Comparison of ENCODE assay signal across 1 cellular context in genomic region chr1:112817555-112818373, GRCh38.
TF ChIP-seq lines count a peak whose summit lies in the region.

No MANE protein-coding gene starts in this region.

TF ChIP-seq in K562, 482 proteins besides CTCF, POLR2A, EP300 and RAD21 (continued from another document and continues in another):
- TF ChIP-seq ZNF639 (CRISPR knock-in tag; conservative IDR thresholded peaks at IDR 0.05 in 1 of 2, IDR thresholded peaks at IDR 0.05 in 1 of 2), result peak in 1 of 2 experiments; percentile 45; a peak in 1 of 4 replicates
- peak; percentile 98 for TF ChIP-seq ZNF592 (IDR thresholded peaks at IDR 0.05)
- TF ChIP-seq HDAC8 (tag; IDR thresholded peaks at IDR 0.05), result 0 out of 2 replicates have a peak, but pooled peaks have one; percentile 36
- TF ChIP-seq, protein P1, sequence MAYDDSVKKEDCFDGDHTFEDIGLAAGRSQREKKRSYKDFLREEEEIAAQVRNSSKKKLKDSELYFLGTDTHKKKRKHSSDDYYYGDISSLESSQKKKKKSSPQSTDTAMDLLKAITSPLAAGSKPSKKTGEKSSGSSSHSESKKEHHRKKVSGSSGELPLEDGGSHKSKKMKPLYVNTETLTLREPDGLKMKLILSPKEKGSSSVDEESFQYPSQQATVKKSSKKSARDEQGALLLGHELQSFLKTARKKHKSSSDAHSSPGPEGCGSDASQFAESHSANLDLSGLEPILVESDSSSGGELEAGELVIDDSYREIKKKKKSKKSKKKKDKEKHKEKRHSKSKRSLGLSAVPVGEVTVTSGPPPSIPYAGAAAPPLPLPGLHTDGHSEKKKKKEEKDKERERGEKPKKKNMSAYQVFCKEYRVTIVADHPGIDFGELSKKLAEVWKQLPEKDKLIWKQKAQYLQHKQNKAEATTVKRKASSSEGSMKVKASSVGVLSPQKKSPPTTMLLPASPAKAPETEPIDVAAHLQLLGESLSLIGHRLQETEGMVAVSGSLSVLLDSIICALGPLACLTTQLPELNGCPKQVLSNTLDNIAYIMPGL (CRISPR knock-in tag; IDR thresholded peaks at IDR 0.05), result no peak
- TF ChIP-seq NR2C1 (IDR thresholded peaks at IDR 0.05), result no peak
- peak; percentile 75 for TF ChIP-seq NR2C1 (tag; IDR thresholded peaks at IDR 0.05)
- TF ChIP-seq MAFK (IDR thresholded peaks at IDR 0.05; ENCODE audit: low read length), result no peak
- TF ChIP-seq ZNF436 (CRISPR knock-in tag; IDR thresholded peaks at IDR 0.05), result no peak
- TF ChIP-seq TCF15 (CRISPR knock-in tag; IDR thresholded peaks at IDR 0.05), result peak; percentile 60; the same call in 1 of the 2 replicates
- no peak for TF ChIP-seq HEY1 (CRISPR knock-in tag; IDR thresholded peaks at IDR 0.05; ENCODE audit: borderline replicate concordance)
- TF ChIP-seq MEF2D (tag; conservative IDR thresholded peaks at IDR 0.05; ENCODE audit: low read depth), result peak; percentile 74; the same call in 1 of the 2 replicates
- peak; percentile 91; the same call in 1 of the 2 replicates for TF ChIP-seq KLF6 (CRISPR knock-in tag; IDR thresholded peaks at IDR 0.05; ENCODE audit: borderline replicate concordance)
- TF ChIP-seq, protein P2, sequence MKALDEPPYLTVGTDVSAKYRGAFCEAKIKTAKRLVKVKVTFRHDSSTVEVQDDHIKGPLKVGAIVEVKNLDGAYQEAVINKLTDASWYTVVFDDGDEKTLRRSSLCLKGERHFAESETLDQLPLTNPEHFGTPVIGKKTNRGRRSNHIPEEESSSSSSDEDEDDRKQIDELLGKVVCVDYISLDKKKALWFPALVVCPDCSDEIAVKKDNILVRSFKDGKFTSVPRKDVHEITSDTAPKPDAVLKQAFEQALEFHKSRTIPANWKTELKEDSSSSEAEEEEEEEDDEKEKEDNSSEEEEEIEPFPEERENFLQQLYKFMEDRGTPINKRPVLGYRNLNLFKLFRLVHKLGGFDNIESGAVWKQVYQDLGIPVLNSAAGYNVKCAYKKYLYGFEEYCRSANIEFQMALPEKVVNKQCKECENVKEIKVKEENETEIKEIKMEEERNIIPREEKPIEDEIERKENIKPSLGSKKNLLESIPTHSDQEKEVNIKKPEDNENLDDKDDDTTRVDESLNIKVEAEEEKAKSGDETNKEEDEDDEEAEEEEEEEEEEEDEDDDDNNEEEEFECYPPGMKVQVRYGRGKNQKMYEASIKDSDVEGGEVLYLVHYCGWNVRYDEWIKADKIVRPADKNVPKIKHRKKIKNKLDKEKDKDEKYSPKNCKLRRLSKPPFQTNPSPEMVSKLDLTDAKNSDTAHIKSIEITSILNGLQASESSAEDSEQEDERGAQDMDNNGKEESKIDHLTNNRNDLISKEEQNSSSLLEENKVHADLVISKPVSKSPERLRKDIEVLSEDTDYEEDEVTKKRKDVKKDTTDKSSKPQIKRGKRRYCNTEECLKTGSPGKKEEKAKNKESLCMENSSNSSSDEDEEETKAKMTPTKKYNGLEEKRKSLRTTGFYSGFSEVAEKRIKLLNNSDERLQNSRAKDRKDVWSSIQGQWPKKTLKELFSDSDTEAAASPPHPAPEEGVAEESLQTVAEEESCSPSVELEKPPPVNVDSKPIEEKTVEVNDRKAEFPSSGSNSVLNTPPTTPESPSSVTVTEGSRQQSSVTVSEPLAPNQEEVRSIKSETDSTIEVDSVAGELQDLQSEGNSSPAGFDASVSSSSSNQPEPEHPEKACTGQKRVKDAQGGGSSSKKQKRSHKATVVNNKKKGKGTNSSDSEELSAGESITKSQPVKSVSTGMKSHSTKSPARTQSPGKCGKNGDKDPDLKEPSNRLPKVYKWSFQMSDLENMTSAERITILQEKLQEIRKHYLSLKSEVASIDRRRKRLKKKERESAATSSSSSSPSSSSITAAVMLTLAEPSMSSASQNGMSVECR (CRISPR knock-in tag; IDR thresholded peaks at IDR 0.05), result no peak
- 0 out of 2 replicates have a peak, but pooled peaks have one; percentile 11 for TF ChIP-seq ELF4 (CRISPR knock-in tag; IDR thresholded peaks at IDR 0.05)
- TF ChIP-seq, protein P3, sequence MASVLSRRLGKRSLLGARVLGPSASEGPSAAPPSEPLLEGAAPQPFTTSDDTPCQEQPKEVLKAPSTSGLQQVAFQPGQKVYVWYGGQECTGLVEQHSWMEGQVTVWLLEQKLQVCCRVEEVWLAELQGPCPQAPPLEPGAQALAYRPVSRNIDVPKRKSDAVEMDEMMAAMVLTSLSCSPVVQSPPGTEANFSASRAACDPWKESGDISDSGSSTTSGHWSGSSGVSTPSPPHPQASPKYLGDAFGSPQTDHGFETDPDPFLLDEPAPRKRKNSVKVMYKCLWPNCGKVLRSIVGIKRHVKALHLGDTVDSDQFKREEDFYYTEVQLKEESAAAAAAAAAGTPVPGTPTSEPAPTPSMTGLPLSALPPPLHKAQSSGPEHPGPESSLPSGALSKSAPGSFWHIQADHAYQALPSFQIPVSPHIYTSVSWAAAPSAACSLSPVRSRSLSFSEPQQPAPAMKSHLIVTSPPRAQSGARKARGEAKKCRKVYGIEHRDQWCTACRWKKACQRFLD (CRISPR knock-in tag; IDR thresholded peaks at IDR 0.05), result peak; percentile 48; the same call in 1 of the 2 replicates
- peak; percentile 71; the same call in 1 of the 2 replicates for TF ChIP-seq CREB5 (CRISPR knock-in tag; IDR thresholded peaks at IDR 0.05)
- TF ChIP-seq, protein P4, sequence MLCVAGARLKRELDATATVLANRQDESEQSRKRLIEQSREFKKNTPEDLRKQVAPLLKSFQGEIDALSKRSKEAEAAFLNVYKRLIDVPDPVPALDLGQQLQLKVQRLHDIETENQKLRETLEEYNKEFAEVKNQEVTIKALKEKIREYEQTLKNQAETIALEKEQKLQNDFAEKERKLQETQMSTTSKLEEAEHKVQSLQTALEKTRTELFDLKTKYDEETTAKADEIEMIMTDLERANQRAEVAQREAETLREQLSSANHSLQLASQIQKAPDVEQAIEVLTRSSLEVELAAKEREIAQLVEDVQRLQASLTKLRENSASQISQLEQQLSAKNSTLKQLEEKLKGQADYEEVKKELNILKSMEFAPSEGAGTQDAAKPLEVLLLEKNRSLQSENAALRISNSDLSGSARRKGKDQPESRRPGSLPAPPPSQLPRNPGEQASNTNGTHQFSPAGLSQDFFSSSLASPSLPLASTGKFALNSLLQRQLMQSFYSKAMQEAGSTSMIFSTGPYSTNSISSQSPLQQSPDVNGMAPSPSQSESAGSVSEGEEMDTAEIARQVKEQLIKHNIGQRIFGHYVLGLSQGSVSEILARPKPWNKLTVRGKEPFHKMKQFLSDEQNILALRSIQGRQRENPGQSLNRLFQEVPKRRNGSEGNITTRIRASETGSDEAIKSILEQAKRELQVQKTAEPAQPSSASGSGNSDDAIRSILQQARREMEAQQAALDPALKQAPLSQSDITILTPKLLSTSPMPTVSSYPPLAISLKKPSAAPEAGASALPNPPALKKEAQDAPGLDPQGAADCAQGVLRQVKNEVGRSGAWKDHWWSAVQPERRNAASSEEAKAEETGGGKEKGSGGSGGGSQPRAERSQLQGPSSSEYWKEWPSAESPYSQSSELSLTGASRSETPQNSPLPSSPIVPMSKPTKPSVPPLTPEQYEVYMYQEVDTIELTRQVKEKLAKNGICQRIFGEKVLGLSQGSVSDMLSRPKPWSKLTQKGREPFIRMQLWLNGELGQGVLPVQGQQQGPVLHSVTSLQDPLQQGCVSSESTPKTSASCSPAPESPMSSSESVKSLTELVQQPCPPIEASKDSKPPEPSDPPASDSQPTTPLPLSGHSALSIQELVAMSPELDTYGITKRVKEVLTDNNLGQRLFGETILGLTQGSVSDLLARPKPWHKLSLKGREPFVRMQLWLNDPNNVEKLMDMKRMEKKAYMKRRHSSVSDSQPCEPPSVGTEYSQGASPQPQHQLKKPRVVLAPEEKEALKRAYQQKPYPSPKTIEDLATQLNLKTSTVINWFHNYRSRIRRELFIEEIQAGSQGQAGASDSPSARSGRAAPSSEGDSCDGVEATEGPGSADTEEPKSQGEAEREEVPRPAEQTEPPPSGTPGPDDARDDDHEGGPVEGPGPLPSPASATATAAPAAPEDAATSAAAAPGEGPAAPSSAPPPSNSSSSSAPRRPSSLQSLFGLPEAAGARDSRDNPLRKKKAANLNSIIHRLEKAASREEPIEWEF (CRISPR knock-in tag; IDR thresholded peaks at IDR 0.05), result no peak
- TF ChIP-seq TAF7 (tag; IDR thresholded peaks at IDR 0.05), result peak; percentile 64
- TF ChIP-seq, protein P5, sequence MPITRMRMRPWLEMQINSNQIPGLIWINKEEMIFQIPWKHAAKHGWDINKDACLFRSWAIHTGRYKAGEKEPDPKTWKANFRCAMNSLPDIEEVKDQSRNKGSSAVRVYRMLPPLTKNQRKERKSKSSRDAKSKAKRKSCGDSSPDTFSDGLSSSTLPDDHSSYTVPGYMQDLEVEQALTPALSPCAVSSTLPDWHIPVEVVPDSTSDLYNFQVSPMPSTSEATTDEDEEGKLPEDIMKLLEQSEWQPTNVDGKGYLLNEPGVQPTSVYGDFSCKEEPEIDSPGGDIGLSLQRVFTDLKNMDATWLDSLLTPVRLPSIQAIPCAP (CRISPR knock-in tag; IDR thresholded peaks at IDR 0.05; ENCODE audit: borderline replicate concordance), result no peak
- TF ChIP-seq CREM (IDR thresholded peaks at IDR 0.05; ENCODE audit: low read depth), result no peak
- TF ChIP-seq ZKSCAN1 (IDR thresholded peaks at IDR 0.05; ENCODE audit: low read depth, low read length), result no peak
- TF ChIP-seq SMARCA4 (IDR thresholded peaks at IDR 0.05), result no peak
- TF ChIP-seq ZNF277 (CRISPR knock-in tag; IDR thresholded peaks at IDR 0.05; ENCODE audit: borderline replicate concordance), result no peak
- TF ChIP-seq ZNF23 (CRISPR knock-in tag; IDR thresholded peaks at IDR 0.05), result no peak
- peak; percentile 33; the same call in 1 of the 2 replicates for TF ChIP-seq TEAD2 (tag; IDR thresholded peaks at IDR 0.05)
- TF ChIP-seq DDX20 (tag; IDR thresholded peaks at IDR 0.05; ENCODE audit: low read depth), result peak; percentile 86
- no peak for TF ChIP-seq MCM3 (IDR thresholded peaks at IDR 0.05)
- no peak for TF ChIP-seq ZNF408 (CRISPR knock-in tag; IDR thresholded peaks at IDR 0.05; ENCODE audit: low read depth)
- peak; percentile 37; the same call in 1 of the 2 replicates for TF ChIP-seq HIVEP1 (CRISPR knock-in tag; IDR thresholded peaks at IDR 0.05)
- TF ChIP-seq, protein P6, sequence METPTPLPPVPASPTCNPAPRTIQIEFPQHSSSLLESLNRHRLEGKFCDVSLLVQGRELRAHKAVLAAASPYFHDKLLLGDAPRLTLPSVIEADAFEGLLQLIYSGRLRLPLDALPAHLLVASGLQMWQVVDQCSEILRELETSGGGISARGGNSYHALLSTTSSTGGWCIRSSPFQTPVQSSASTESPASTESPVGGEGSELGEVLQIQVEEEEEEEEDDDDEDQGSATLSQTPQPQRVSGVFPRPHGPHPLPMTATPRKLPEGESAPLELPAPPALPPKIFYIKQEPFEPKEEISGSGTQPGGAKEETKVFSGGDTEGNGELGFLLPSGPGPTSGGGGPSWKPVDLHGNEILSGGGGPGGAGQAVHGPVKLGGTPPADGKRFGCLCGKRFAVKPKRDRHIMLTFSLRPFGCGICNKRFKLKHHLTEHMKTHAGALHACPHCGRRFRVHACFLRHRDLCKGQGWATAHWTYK (CRISPR knock-in tag; IDR thresholded peaks at IDR 0.05), result peak; percentile 80
- TF ChIP-seq CBX2 (IDR thresholded peaks at IDR 0.05; ENCODE audit: insufficient read depth, low read length, poor library complexity, severe bottlenecking), result no peak
